Comparison of ENCODE assay signal across 13 cellular contexts in genomic region chr10:6590100-6590499, GRCh38.
"Had no signal": no experiment of that assay in that cellular context is flagged by ENCODE, and none has a peak within 500 bp of the region (broad histone marks: within the 10 kb centered on the region; RNA-seq: fewer than 3 reads in every experiment).

No MANE protein-coding gene starts in this region.

- H3K36me3 ChIP-seq: breast epithelium, lower lobe of right lung, right atrium auricular region had no signal

- H3K4me1 ChIP-seq: breast epithelium, right atrium auricular region had no signal

- DNase-seq: activated B cell treated with CpG ODN at 0.5 μM for 24 hours; activated gamma-delta T cell treated with Interleukin-2 at 50 U/mL for 16 hours; aorta; foreskin keratinocyte; left cardiac atrium; lower lobe of right lung; midbrain; stimulated activated CD4-positive, alpha-beta T cell treated with anti-CD3 and anti-CD28 coated beads, Interleukin-4, amount 100 ng/mL, for 4 hours; substantia nigra; trophoblast cell had no signal

- H3K9me3 Mint-ChIP-seq: activated B cell treated with CpG ODN at 0.5 μM for 24 hours had no signal

- H3K27ac ChIP-seq: breast epithelium, foreskin keratinocyte, lower lobe of right lung, right atrium auricular region had no signal

- H3K4me3 Mint-ChIP-seq: activated B cell treated with CpG ODN at 0.5 μM for 24 hours had no signal

- ATAC-seq: foreskin keratinocyte, left cardiac atrium had no signal

- H3K27ac Mint-ChIP-seq: activated B cell treated with CpG ODN at 0.5 μM for 24 hours had no signal

- H3K27me3 ChIP-seq: breast epithelium, foreskin keratinocyte, right atrium auricular region had no signal

- H3K9me3 ChIP-seq: breast epithelium, lower lobe of right lung, right atrium auricular region had no signal

- H3K4me3 ChIP-seq: breast epithelium, lower lobe of right lung, right atrium auricular region, skin epidermis had no signal
